In the genomic region with DNA sequence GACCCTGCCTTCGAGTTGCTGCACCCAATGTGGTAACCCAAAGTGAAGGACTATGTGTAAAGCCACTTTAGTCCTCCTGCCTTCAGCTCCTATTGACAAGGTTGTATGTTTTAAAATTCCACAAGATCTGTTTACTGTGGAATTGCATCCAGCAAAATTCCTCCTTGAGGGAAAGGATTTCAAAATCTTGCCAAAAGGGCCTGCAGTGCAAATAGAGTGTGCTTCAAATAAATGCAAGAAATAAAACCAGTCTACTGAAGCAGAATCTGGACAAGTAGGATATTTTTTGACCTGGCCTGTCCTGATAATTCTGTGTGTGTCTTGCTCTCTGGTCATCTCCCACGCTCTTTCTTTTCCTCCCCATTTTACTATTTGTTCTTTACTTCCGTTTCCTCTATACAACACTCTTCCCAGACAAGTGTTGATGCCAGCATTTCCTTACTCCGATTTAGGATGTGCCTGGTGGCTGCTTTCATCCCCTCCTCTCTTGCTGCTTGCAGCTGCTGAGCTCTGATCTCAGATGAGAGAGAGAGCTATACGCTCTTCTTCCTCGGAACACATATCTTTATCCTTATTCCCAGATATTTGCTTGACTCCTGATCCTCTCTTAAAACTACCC, we compare ENCODE assay signal across 25 cellular contexts.
DNase-seq lines count a peak whose midpoint lies in the region; ATAC-seq, FAIRE-seq and TF ChIP-seq lines count a peak whose summit lies in the region.
"Had no signal": no experiment of that assay in that cellular context is flagged by ENCODE, and none has a peak within 500 bp of the region (broad histone marks: within the 10 kb centered on the region; RNA-seq: fewer than 3 reads in every experiment).

No MANE protein-coding gene starts in this region.

- no peaks in the 10 kb centered on the region for H3K9me1 ChIP-seq in endothelial cell of umbilical vein (replicated peaks; ENCODE audit: control insufficient read depth, extremely low read depth, insufficient read depth, low read length)

- H3K9me2 ChIP-seq in hepatocyte (replicated peaks; ENCODE audit: insufficient read depth), result no peaks in the 10 kb centered on the region
- H3K9me2 ChIP-seq: SK-N-SH had no signal

- no TSS peak for BruUV-seq in endothelial cell of umbilical vein (replicated peaks; lab: Mats Ljungman, UMichigan)

- ATAC-seq in GM18867 (IDR thresholded peaks at IDR 0.05; ENCODE audit: unreplicated experiment) (no peak), HG02970 (IDR thresholded peaks at IDR 0.05; ENCODE audit: low FRiP score, unreplicated experiment) (no peak)
- ATAC-seq: stimulated activated effector memory CD8-positive, alpha-beta T cell treated with anti-CD3 and anti-CD28 coated beads, Interleukin-12 subunit alpha, Interleukin-12 subunit beta, amount 100 ng/mL, for 72 hours; WTC11 had no signal

- no peaks in the 10 kb centered on the region for H3K79me2 ChIP-seq in endothelial cell of umbilical vein (ENCODE audit: control insufficient read depth, insufficient read depth, low read length)
- H3K79me2 ChIP-seq in hepatocyte, result no peaks in the 10 kb centered on the region

- TF ChIP-seq CTCF in AG10803 (conservative IDR thresholded peaks at IDR 0.05; ENCODE audit: low read length), result no peak
- TF ChIP-seq CTCF in endothelial cell of umbilical vein (IDR thresholded peaks at IDR 0.05; ENCODE audit: extremely low read depth in 1 of 2, insufficient read depth in 1 of 2, low read depth in 1 of 2, low read length in 2 of 2), result no peak
- no peak for TF ChIP-seq CTCF in hepatocyte (IDR thresholded peaks at IDR 0.05; ENCODE audit: poor library complexity)
- no peak for TF ChIP-seq CTCF in stomach (IDR thresholded peaks at IDR 0.05)

- 83% methylated on average over 6 of the region's 6 CpGs for WGBS in hepatocyte (ENCODE audit: low lambda C conversion rate, missing lambda C conversion rate)
- 68 to 79% (median 75%) methylated on average over 6 of the region's 6 CpGs for WGBS in stomach, 5 donors

- CTCF ChIA-PET in endothelial cell of umbilical vein (lab: Charles Lee), result no interaction called here

- H3K4me1 ChIP-seq in endothelial cell of umbilical vein (ENCODE audit: control insufficient read depth, extremely low read depth, insufficient read depth, low read length) (peaks cover 6% of the 10 kb centered on the region), hepatocyte (ENCODE audit: insufficient read depth) (peaks cover 30% of the 10 kb centered on the region), stomach (peaks cover 0 to 42% (median 13%) of the 10 kb centered on the region in 4 donors)
- H3K4me1 ChIP-seq: BE2C had no signal

- TF ChIP-seq POLR2A in endothelial cell of umbilical vein (IDR thresholded peaks at IDR 0.05; ENCODE audit: low read depth, low read length) (no peak), stomach (IDR thresholded peaks at IDR 0.05) (no peak)

- intact Hi-C loops in endothelial cell of umbilical vein (cut with micrococcal nuclease), result no loop called here
- intact Hi-C loops in stomach (cut with DNase I; ENCODE audit: low total_unique reads), result loop anchor here (10.0 kb wide), 1 partner anchor 834 kb away; no protein-coding TSS in a partner anchor

- no peak overlapping the region for H3K9ac ChIP-seq in endothelial cell of umbilical vein (replicated peaks; ENCODE audit: extremely low read depth, insufficient read depth, low read length)
- H3K9ac ChIP-seq: SK-N-SH had no signal

- no peak for FAIRE-seq in endothelial cell of umbilical vein (lab: Jason Lieb, UNC)
- FAIRE-seq: A204.1, RCC 7860 had no signal

- DNase-seq in AG10803 (ENCODE audit: low read depth), result peak; percentile 42
- DNase-seq in endothelial cell of umbilical vein (ENCODE audit: low read depth, low spot score), result peak; percentile 58
- no peak for DNase-seq in hepatocyte (ENCODE audit: low spot score)
- DNase-seq in stomach, result no peak
- DNase-seq in NCI-H524 treated with DMSO at 0.1 percent for 48 hours (lab: John Stamatoyannopoulos, UW), result no peak
- DNase-seq in Kasumi-1 (lab: John Stamatoyannopoulos, UW), result no peak
- DNase-seq: activated CD4-positive, alpha-beta T cell treated with anti-CD3 and anti-CD28 coated beads, Interleukin-2, amount 50 U/mL, for 4 hours; activated gamma-delta T cell; BE2C; COR-L47; erythroblast; Karpas-422; NCI-H1105; NCI-H2029 treated with DMSO at 0.1 percent for 48 hours; NCI-H446; SK-N-SH had no signal

- POLR2A ChIA-PET in endothelial cell of umbilical vein (lab: Charles Lee), result no interaction called here

- H3K4me2 ChIP-seq in endothelial cell of umbilical vein (ENCODE audit: insufficient read depth, low read length) (no peak overlapping the region), hepatocyte (no peak overlapping the region)
- H3K4me2 ChIP-seq: SK-N-SH had no signal

- no peak overlapping the region for H2AFZ ChIP-seq in endothelial cell of umbilical vein (ENCODE audit: low read depth, low read length)
- H2AFZ ChIP-seq in hepatocyte, result no peak overlapping the region

- no peak overlapping the region for H3K4me3 ChIP-seq in AG10803 (ENCODE audit: low read length)
- H3K4me3 ChIP-seq in endothelial cell of umbilical vein (replicated peaks in 1 of 3; ENCODE audit: insufficient read depth in 1 of 3, low read depth in 1 of 3, low read length in 3 of 3), result no peak overlapping the region
- no peak overlapping the region for H3K4me3 ChIP-seq in hepatocyte
- no peak overlapping the region for H3K4me3 ChIP-seq in stomach
- H3K4me3 ChIP-seq: cardiac muscle cell, HAP-1 had no signal

- H3K27me3 ChIP-seq in endothelial cell of umbilical vein (ENCODE audit: control insufficient read depth in 2 of 2, insufficient read depth in 2 of 2, low read length in 2 of 2) (no peaks in the 10 kb centered on the region), hepatocyte (no peaks in the 10 kb centered on the region), stomach (no peaks in the 10 kb centered on the region)
- H3K27me3 ChIP-seq: BE2C, cardiac muscle cell, neutrophil had no signal

- H3K9me3 ChIP-seq in endothelial cell of umbilical vein (replicated peaks; ENCODE audit: control insufficient read depth, insufficient read depth, low read length) (no peaks in the 10 kb centered on the region), hepatocyte (ENCODE audit: low read depth) (no peaks in the 10 kb centered on the region), stomach (no peaks in the 10 kb centered on the region)
- H3K9me3 ChIP-seq: BE2C, HAP-1, neutrophil, SK-N-SH had no signal

- TF ChIP-seq EP300 in stomach (IDR thresholded peaks at IDR 0.05), result no peak

- peaks cover 2 to 7% of the 10 kb centered on the region in 2 experiments for H3K36me3 ChIP-seq in endothelial cell of umbilical vein (ENCODE audit: control insufficient read depth in 2 of 2, extremely low read depth in 1 of 2, insufficient read depth in 2 of 2, low read length in 2 of 2)
- no peaks in the 10 kb centered on the region for H3K36me3 ChIP-seq in hepatocyte (replicated peaks; ENCODE audit: insufficient read depth, low read depth)
- peaks cover 0 to 66% (median 55%) of the 10 kb centered on the region in 4 donors for H3K36me3 ChIP-seq in stomach
- H3K36me3 ChIP-seq: BE2C, HAP-1, neutrophil had no signal

- H3K27ac ChIP-seq in endothelial cell of umbilical vein (ENCODE audit: insufficient read depth, low read depth, low read length) (no peak overlapping the region), hepatocyte (peak overlapping the region; percentile 85), stomach (peak overlapping the region in 4 of 5 donors; percentile 1 to 79 (median 44))
- H3K27ac ChIP-seq: cardiac muscle cell, neutrophil had no signal

- no peaks in the 10 kb centered on the region for H4K20me1 ChIP-seq in endothelial cell of umbilical vein (replicated peaks; ENCODE audit: control insufficient read depth, extremely low read depth, insufficient read depth, low read length)
- no peaks in the 10 kb centered on the region for H4K20me1 ChIP-seq in hepatocyte (ENCODE audit: insufficient read depth, poor library complexity, severe bottlenecking)

- dilution Hi-C loops in endothelial cell of umbilical vein (cut with MboI; ENCODE audit: extremely low pct_ligation_motif_present, low sequenced_read_pairs), result no loop called here

TF ChIP-seq in endothelial cell of umbilical vein, 7 proteins besides CTCF, POLR2A, EP300 and RAD21:
- TF ChIP-seq, protein P1, sequence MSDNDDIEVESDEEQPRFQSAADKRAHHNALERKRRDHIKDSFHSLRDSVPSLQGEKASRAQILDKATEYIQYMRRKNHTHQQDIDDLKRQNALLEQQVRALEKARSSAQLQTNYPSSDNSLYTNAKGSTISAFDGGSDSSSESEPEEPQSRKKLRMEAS (IDR thresholded peaks at IDR 0.05; ENCODE audit: insufficient read depth, insufficient read length), result no peak
- no peak for TF ChIP-seq POLR2AphosphoS5 (IDR thresholded peaks at IDR 0.05; ENCODE audit: insufficient read depth, low read depth, low read length)
- TF ChIP-seq JUN (IDR thresholded peaks at IDR 0.05; ENCODE audit: borderline replicate concordance, insufficient read depth, insufficient read length, low read depth), result no peak
- TF ChIP-seq GATA2 (IDR thresholded peaks at IDR 0.05; ENCODE audit: insufficient read depth, insufficient read length, low read depth, low read length), result no peak
- TF ChIP-seq FOS (IDR thresholded peaks at IDR 0.05; ENCODE audit: borderline replicate concordance, insufficient read depth, low read length), result no peak
- TF ChIP-seq EZH2 (IDR thresholded peaks at IDR 0.05; ENCODE audit: borderline replicate concordance, low read depth, low read length, severe bottlenecking), result no peak
- TF ChIP-seq MYC (IDR thresholded peaks at IDR 0.05; ENCODE audit: low read depth, low read length), result no peak

Comparison
In these comparisons a context has a peak if more than half of its experiments do, and no peak if none do; other contexts are left out.
1. DNase-seq: peak in AG10803 (single experiment) and endothelial cell of umbilical vein (single experiment); none in hepatocyte (single experiment), stomach (single experiment), NCI-H524 treated with DMSO at 0.1 percent for 48 hours (single experiment) and Kasumi-1 (0 of 2).